8 cellular contexts compared by ENCODE assay signal in the genomic region with DNA sequence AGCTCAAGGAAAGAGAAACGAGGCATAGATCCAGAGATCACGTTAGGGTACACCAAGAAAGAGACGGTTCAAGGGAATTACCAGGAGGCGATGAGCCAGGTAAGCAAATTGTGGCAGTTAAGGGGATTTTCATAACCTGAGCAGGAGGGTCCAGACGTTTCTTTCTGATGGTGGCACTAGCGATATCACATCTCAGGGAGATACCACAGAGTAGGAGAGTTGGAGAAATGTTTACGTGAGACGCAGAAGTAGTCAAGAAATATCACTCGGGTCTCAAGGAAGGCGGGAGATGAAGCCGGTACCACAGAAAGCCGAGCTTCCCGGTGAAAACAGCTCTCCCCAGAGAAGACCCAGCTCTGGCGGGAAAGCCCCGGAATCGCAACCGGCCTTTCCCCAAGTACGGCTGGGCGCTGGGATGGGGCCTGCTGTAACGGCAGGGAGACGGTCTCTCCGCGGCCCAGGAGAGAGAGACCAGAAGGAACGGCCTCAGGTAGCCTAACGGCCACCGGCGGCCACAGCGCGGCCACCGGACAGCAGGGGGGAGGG. TPM values are rescaled to one million over a fixed set of nuclear protein-coding genes. Genes with fewer than 3 reads are reported as not detected.
DNase-seq lines count a peak whose midpoint lies in the region; ATAC-seq and TF ChIP-seq lines count a peak whose summit lies in the region.

No MANE protein-coding gene starts in this region.

- H3K36me3 ChIP-seq in esophagus (ENCODE audit: control insufficient read depth in 2 of 2, insufficient read depth in 2 of 2, low read length in 1 of 2) (no peaks in the 10 kb centered on the region), neutrophil (peaks cover 4% of the 10 kb centered on the region)

- H3K4me1 ChIP-seq in esophagus (ENCODE audit: control insufficient read depth in 2 of 2, insufficient read depth in 2 of 2, low read length in 1 of 2) (no peaks in the 10 kb centered on the region), neutrophil (ENCODE audit: control insufficient read depth in 1 of 2, insufficient read depth in 1 of 2, low read depth in 1 of 2, low read length in 1 of 2) (peaks cover 13 to 18% of the 10 kb centered on the region in 2 experiments)

- H3K9me3 ChIP-seq in esophagus (ENCODE audit: control insufficient read depth in 2 of 2, insufficient read depth in 1 of 2, low read depth in 1 of 2, low read length in 1 of 2) (no peaks in the 10 kb centered on the region), neutrophil (no peaks in the 10 kb centered on the region)

- CTCF ChIA-PET in HEK293T (lab: Yijun Ruan, JAX): no interaction called here

- H3K4me3 ChIP-seq in NB4 (ENCODE audit: low read depth, low read length) (peak overlapping the region; percentile 89), esophagus (ENCODE audit: low read depth in 1 of 2, low read length in 2 of 2) (peak overlapping the region; percentile 76 to 97), neutrophil (ENCODE audit: low read depth in 1 of 2, low read length in 1 of 2) (peak overlapping the region; percentile 90 to 94)

- 0% methylated on average over 27 to 30 of the region's 30 CpGs for WGBS in esophagus, 2 donors

- DNase-seq in NB4 (ENCODE audit: low read depth): no peak
- peak; percentile 40 for DNase-seq in activated T-cell treated with anti-CD3 and anti-CD28 coated beads for 1 hour (ENCODE audit: low read depth)
- DNase-seq in cortex of kidney (lab: John Stamatoyannopoulos, UW): no peak
- no peak for DNase-seq in HEK293T (ENCODE audit: extremely low spot score)

- ATAC-seq in GM18505 (IDR thresholded peaks at IDR 0.05; ENCODE audit: unreplicated experiment) (peak; percentile 32), HG02571 (IDR thresholded peaks at IDR 0.05; ENCODE audit: unreplicated experiment) (peak; percentile 34)

- H3K27ac ChIP-seq in esophagus (ENCODE audit: low read depth in 2 of 2, low read length in 1 of 2) (peak overlapping the region; percentile 89 to 96), neutrophil (peak overlapping the region; percentile 86)

- H3K27me3 ChIP-seq in esophagus (ENCODE audit: control insufficient read depth in 1 of 2, insufficient read depth in 2 of 2, low read length in 2 of 2) (no peaks in the 10 kb centered on the region), neutrophil (peaks cover 27% of the 10 kb centered on the region)

- TF ChIP-seq POLR2A in GM18505 (IDR thresholded peaks at IDR 0.05; ENCODE audit: borderline replicate concordance, extremely low read depth, insufficient read depth, insufficient read length): peak; percentile 64
- no peak for TF ChIP-seq POLR2A in NB4 (IDR thresholded peaks at IDR 0.05; ENCODE audit: extremely low read depth, insufficient read length)

- TF ChIP-seq CTCF in NB4 (IDR thresholded peaks at IDR 0.05; ENCODE audit: low read depth, low read length) (no peak), neutrophil (IDR thresholded peaks at IDR 0.05) (no peak)

- POLR2A ChIA-PET in HEK293T (lab: Yijun Ruan, JAX): interaction anchor here (1.0 to 4.7 kb wide), 5 partner anchors 12 to 92 kb away, joined by 3 to 38 read pairs (median 6); a partner anchor contains a TSS

TF ChIP-seq in HEK293T, 16 proteins besides CTCF, POLR2A, EP300 and RAD21:
- no peak for TF ChIP-seq FOXA1 (IDR thresholded peaks at IDR 0.05)
- no peak for TF ChIP-seq ARNT (IDR thresholded peaks at IDR 0.05)
- no peak for TF ChIP-seq SUZ12 (IDR thresholded peaks at IDR 0.05)
- TF ChIP-seq, protein P1, sequence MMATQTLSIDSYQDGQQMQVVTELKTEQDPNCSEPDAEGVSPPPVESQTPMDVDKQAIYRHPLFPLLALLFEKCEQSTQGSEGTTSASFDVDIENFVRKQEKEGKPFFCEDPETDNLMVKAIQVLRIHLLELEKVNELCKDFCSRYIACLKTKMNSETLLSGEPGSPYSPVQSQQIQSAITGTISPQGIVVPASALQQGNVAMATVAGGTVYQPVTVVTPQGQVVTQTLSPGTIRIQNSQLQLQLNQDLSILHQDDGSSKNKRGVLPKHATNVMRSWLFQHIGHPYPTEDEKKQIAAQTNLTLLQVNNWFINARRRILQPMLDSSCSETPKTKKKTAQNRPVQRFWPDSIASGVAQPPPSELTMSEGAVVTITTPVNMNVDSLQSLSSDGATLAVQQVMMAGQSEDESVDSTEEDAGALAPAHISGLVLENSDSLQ (IDR thresholded peaks at IDR 0.05): no peak
- no peak for TF ChIP-seq HDGF (IDR thresholded peaks at IDR 0.05; ENCODE audit: borderline replicate concordance)
- TF ChIP-seq CTBP1 (IDR thresholded peaks at IDR 0.05; ENCODE audit: borderline replicate concordance): no peak
- TF ChIP-seq LEF1 (IDR thresholded peaks at IDR 0.05; ENCODE audit: borderline replicate concordance): no peak
- TF ChIP-seq BHLHE40 (IDR thresholded peaks at IDR 0.05; ENCODE audit: borderline replicate concordance): no peak
- TF ChIP-seq FOXK2 (IDR thresholded peaks at IDR 0.05): no peak
- TF ChIP-seq ZNF384 (IDR thresholded peaks at IDR 0.05): no peak
- TF ChIP-seq L3MBTL2 (conservative IDR thresholded peaks at IDR 0.05): no peak
- TF ChIP-seq SP1 (IDR thresholded peaks at IDR 0.05): no peak

RNA-seq across cellular contexts. Expression of a gene that starts 0.5 kb away (rescaled TPM):
- polyA plus RNA-seq in esophagus: 1 to 10 TPM; 2.7 to 3.9 TPM

RNA-seq across cellular contexts. Expression of a gene that starts 13.8 kb away (rescaled TPM):
- 10 to 100 TPM; 15.4 to 21.6 TPM for polyA plus RNA-seq in esophagus

RNA-seq across cellular contexts. Expression of a gene that starts 51.9 kb away (rescaled TPM):
- polyA plus RNA-seq in esophagus: 10 to 100 TPM in 1 of 2 donors, 1 to 10 TPM in 1; 9.9 to 16.4 TPM
